In genomic region chr1:77282866-77283539, GRCh38 we compare ENCODE assay signal across 8 cellular contexts. TPM values are rescaled to one million over a fixed set of nuclear protein-coding genes. Genes with fewer than 3 reads are reported as not detected.
DNase-seq lines count a peak whose midpoint lies in the region; ATAC-seq, FAIRE-seq and TF ChIP-seq lines count a peak whose summit lies in the region.

No MANE protein-coding gene starts in this region.

- peaks cover 21 to 34% (median 27%) of the 10 kb centered on the region in 4 donors for H3K4me1 Mint-ChIP-seq in CD4-positive, alpha-beta memory T cell
- no peaks in the 10 kb centered on the region for H3K4me1 Mint-ChIP-seq in astrocyte (ENCODE audit: low read depth, unreplicated experiment)

- no peak for FAIRE-seq in astrocyte (lab: Jason Lieb, UNC)

- CTCF ChIA-PET in CD4-positive, alpha-beta memory T cell (lab: Charles Lee; ENCODE audit: partially characterized antibody), result no interaction called here

- TF ChIP-seq CTCF in astrocyte (IDR thresholded peaks at IDR 0.05; ENCODE audit: insufficient read depth, low read depth, low read length), result no peak
- no peak for TF ChIP-seq CTCF in kidney epithelial cell (IDR thresholded peaks at IDR 0.05; ENCODE audit: insufficient read depth, low read length, poor library complexity, severe bottlenecking)

- H3K36me3 ChIP-seq in CD4-positive, alpha-beta memory T cell (ENCODE audit: insufficient read depth, low read length), result no peaks in the 10 kb centered on the region
- H3K36me3 ChIP-seq in astrocyte (ENCODE audit: insufficient read depth, low read length), result no peaks in the 10 kb centered on the region
- H3K36me3 ChIP-seq in kidney epithelial cell (ENCODE audit: control insufficient read depth, insufficient read depth, low read length), result no peaks in the 10 kb centered on the region

- peak overlapping the region; percentile 72 for H3K9ac ChIP-seq in astrocyte (ENCODE audit: low read length)

- H3K4me2 ChIP-seq in astrocyte (ENCODE audit: low read length), result peak overlapping the region; percentile 99

- no peaks in the 10 kb centered on the region for H3K9me3 Mint-ChIP-seq in CD4-positive, alpha-beta memory T cell
- no peaks in the 10 kb centered on the region for H3K9me3 Mint-ChIP-seq in astrocyte (ENCODE audit: unreplicated experiment)

- POLR2A ChIA-PET in CD4-positive, alpha-beta memory T cell (lab: Charles Lee; ENCODE audit: partially characterized antibody), result interaction anchor here (1.8 to 2.1 kb wide), 2 partner anchors 26 to 149 kb away, joined by 5 to 10 read pairs; no protein-coding TSS in a partner anchor

- no peaks in the 10 kb centered on the region for H3K27me3 ChIP-seq in CD4-positive, alpha-beta memory T cell (ENCODE audit: insufficient read depth, low read length)
- H3K27me3 ChIP-seq in astrocyte (ENCODE audit: insufficient read depth, low read length) (no peaks in the 10 kb centered on the region), kidney epithelial cell (ENCODE audit: control insufficient read depth, insufficient read depth, low read length) (no peaks in the 10 kb centered on the region)

- peak overlapping the region; percentile 78 to 91 (median 84) for H3K4me3 Mint-ChIP-seq in CD4-positive, alpha-beta memory T cell
- peak overlapping the region; percentile 75 for H3K4me3 Mint-ChIP-seq in astrocyte (ENCODE audit: unreplicated experiment)

- intact Hi-C loops in CD4-positive, alpha-beta memory T cell (cut with micrococcal nuclease), result loop anchor here (2.0 to 10.0 kb wide), 5 partner anchors 14 to 402 kb away; partner anchors contain the start of genes PIGK and ZZZ3

- peak overlapping the region in 2 of 7 donors; percentile 21 to 72 for H3K27ac Mint-ChIP-seq in CD4-positive, alpha-beta memory T cell
- H3K27ac Mint-ChIP-seq in astrocyte (ENCODE audit: unreplicated experiment), result no peak overlapping the region

- H3K27me3 Mint-ChIP-seq in CD4-positive, alpha-beta memory T cell, result peaks cover 9% of the 10 kb centered on the region in 2 donors
- peaks cover 49% of the 10 kb centered on the region for H3K27me3 Mint-ChIP-seq in astrocyte (ENCODE audit: low read depth, unreplicated experiment)

- no peaks in the 10 kb centered on the region for H4K20me1 ChIP-seq in astrocyte (ENCODE audit: insufficient read depth, low read length)

- ATAC-seq in HG02588 (IDR thresholded peaks at IDR 0.05; ENCODE audit: unreplicated experiment) (no peak), HG03442 (IDR thresholded peaks at IDR 0.05; ENCODE audit: unreplicated experiment) (no peak)

- no peaks in the 10 kb centered on the region for H3K9me3 ChIP-seq in CD4-positive, alpha-beta memory T cell (ENCODE audit: control insufficient read depth in 1 of 2, low read length in 2 of 2)
- H3K9me3 ChIP-seq in astrocyte (ENCODE audit: insufficient read depth, low read depth, low read length), result no peaks in the 10 kb centered on the region

- H2AFZ ChIP-seq in astrocyte (ENCODE audit: low read depth, low read length), result peak overlapping the region; percentile 94

- DNase-seq in CD4-positive, alpha-beta memory T cell, result peak in 3 of 5 donors; percentile 8 to 17 (median 8)
- DNase-seq in NCI-H345 (lab: John Stamatoyannopoulos, UW) (peak; percentile 26), astrocyte (ENCODE audit: low read depth) (peak; percentile 3), kidney epithelial cell (ENCODE audit: low read depth) (no peak), HUDEP-2 (lab: John Stamatoyannopoulos, UW; ENCODE audit: unreplicated experiment in 76 of 76) (no peak)
- peak; percentile 23 to 35 for DNase-seq in stimulated activated CD4-positive, alpha-beta T cell treated with anti-CD3 and anti-CD28 coated beads, Interleukin-4, amount 100 ng/mL, for 4 hours

- no peak overlapping the region for H3K27ac ChIP-seq in CD4-positive, alpha-beta memory T cell (ENCODE audit: low read depth, low read length)
- H3K27ac ChIP-seq in astrocyte (ENCODE audit: low read depth, low read length), result no peak overlapping the region

- no peaks in the 10 kb centered on the region for H3K36me3 Mint-ChIP-seq in CD4-positive, alpha-beta memory T cell
- no peaks in the 10 kb centered on the region for H3K36me3 Mint-ChIP-seq in astrocyte (ENCODE audit: low read depth, unreplicated experiment)

- H3K79me2 ChIP-seq in astrocyte (ENCODE audit: insufficient read depth, low read length), result no peaks in the 10 kb centered on the region

- H3K4me1 ChIP-seq in CD4-positive, alpha-beta memory T cell (ENCODE audit: insufficient read depth, low read length), result peaks cover 30% of the 10 kb centered on the region
- H3K4me1 ChIP-seq in astrocyte (ENCODE audit: insufficient read depth, low read length), result no peaks in the 10 kb centered on the region

- H3K4me3 ChIP-seq in CD4-positive, alpha-beta memory T cell (ENCODE audit: low read length in 2 of 2), result peak overlapping the region in 1 of 2 donors; percentile 54
- H3K4me3 ChIP-seq in astrocyte (ENCODE audit: insufficient read depth, low read depth, low read length) (peak overlapping the region; percentile 72), kidney epithelial cell (ENCODE audit: low read depth, low read length) (peak overlapping the region; percentile 52)

RNA-seq across cellular contexts. Expression of gene AK5, which starts 1.2 kb away (rescaled TPM):
- 10 to 100 TPM; 17.0 to 25.5 TPM for total RNA-seq in CD4-positive, alpha-beta memory T cell
- 10 to 100 TPM; 17.9 to 20.6 TPM for polyA plus RNA-seq in CD4-positive, alpha-beta memory T cell
- 1.7 and 4.4 TPM in 2 replicates for total RNA-seq in astrocyte
- 1.8 and 8.6 TPM in 2 replicates for total RNA-seq in kidney epithelial cell

Comparison
In these comparisons a context has a peak if more than half of its experiments do, and no peak if none do; other contexts are left out.
1. DNase-seq: peak in CD4-positive, alpha-beta memory T cell (3 of 5), NCI-H345 (single experiment), astrocyte (single experiment) and stimulated activated CD4-positive, alpha-beta T cell treated with anti-CD3 and anti-CD28 coated beads, Interleukin-4, amount 100 ng/mL, for 4 hours (2 of 2); none in kidney epithelial cell (single experiment) and HUDEP-2 (0 of 76).